8 cellular contexts compared by ENCODE assay signal in genomic region chr7:91263359-91264082, GRCh38. TPM values are rescaled to one million over a fixed set of nuclear protein-coding genes. Genes with fewer than 3 reads are reported as not detected.
DNase-seq lines count a peak whose midpoint lies in the region; ATAC-seq and TF ChIP-seq lines count a peak whose summit lies in the region.

No MANE protein-coding gene starts in this region.

- H3K27ac ChIP-seq in liver (ENCODE audit: low read depth in 1 of 2, low read length in 2 of 2) (peak overlapping the region; percentile 54 to 65), testis (peak overlapping the region; percentile 87 to 96)

- 1% methylated on average over 34 of the region's 34 CpGs for whole genome bisulfite sequencing in liver
- WGBS in testis, 2 donors, result 0 to 1% methylated on average over 34 of the region's 34 CpGs

- POLR2A ChIA-PET in AG04449 (lab: Yijun Ruan, JAX), result no interaction called here

- H3K4me3 ChIP-seq in AG04449 (ENCODE audit: low read depth, low read length) (peak overlapping the region; percentile 75), choroid plexus epithelial cell (ENCODE audit: low read depth, low read length) (peak overlapping the region; percentile 73), liver (ENCODE audit: low read depth in 1 of 3, low read length in 3 of 3) (peak overlapping the region; percentile 57 to 95 (median 62)), testis (peak overlapping the region; percentile 75 to 82)

- DNase-seq in AG04449 (ENCODE audit: low read depth, low spot score), result no peak
- DNase-seq in NOMO-1 treated with DMSO at 0.1 percent for 48 hours (lab: John Stamatoyannopoulos, UW; ENCODE audit: unreplicated experiment), result peak; percentile 48
- no peak for DNase-seq in choroid plexus epithelial cell (ENCODE audit: low read depth)
- peak; percentile 44 for DNase-seq in testis
- no peak for DNase-seq in activated CD4-positive, CD25-positive, alpha-beta regulatory T cell treated with anti-CD3 and anti-CD28 coated beads, Interleukin-2, amount 50 U/mL, for 72 hours

- H3K9ac ChIP-seq in liver (ENCODE audit: low read depth in 1 of 2, low read length in 2 of 2), result peak overlapping the region; percentile 54 to 79

- intact Hi-C loops in testis (cut with DNase I; ENCODE audit: low total_unique reads), result no loop called here

- CTCF ChIA-PET in AG04449 (lab: Yijun Ruan, JAX), result interaction anchor here (1.5 to 4.8 kb wide), 3 partner anchors 13 to 181 kb away, joined by 4 to 32 read pairs (median 8); no protein-coding TSS in a partner anchor

- H3K9me3 ChIP-seq in liver (ENCODE audit: control insufficient read depth in 4 of 4, low read length in 3 of 4), result no peaks in the 10 kb centered on the region
- no peaks in the 10 kb centered on the region for H3K9me3 ChIP-seq in testis

- H3K36me3 ChIP-seq in liver (ENCODE audit: control insufficient read depth in 4 of 4, insufficient read depth in 3 of 4, low read depth in 1 of 4, low read length in 3 of 4), result no peaks in the 10 kb centered on the region
- no peaks in the 10 kb centered on the region for H3K36me3 ChIP-seq in testis (ENCODE audit: low read depth, missing control alignments)

- no peak for TF ChIP-seq RAD21 in liver (IDR thresholded peaks at IDR 0.05)

- H3K27me3 ChIP-seq in liver (ENCODE audit: control insufficient read depth in 4 of 4, insufficient read depth in 4 of 4, low read length in 3 of 4) (peaks cover 0 to 3% (median 0%) of the 10 kb centered on the region in 4 donors), testis (no peaks in the 10 kb centered on the region)

- H3K4me1 ChIP-seq in liver (ENCODE audit: control insufficient read depth in 4 of 4, insufficient read depth in 4 of 4, low read length in 3 of 4), result peaks cover 6 to 25% (median 15%) of the 10 kb centered on the region in 4 donors
- H3K4me1 ChIP-seq in testis, result peaks cover 10% of the 10 kb centered on the region

- TF ChIP-seq CTCF in AG04449 (IDR thresholded peaks at IDR 0.05; ENCODE audit: insufficient read depth, low read length, missing control alignments) (no peak), choroid plexus epithelial cell (conservative IDR thresholded peaks at IDR 0.05; ENCODE audit: low read depth, low read length) (no peak), liver (IDR thresholded peaks at IDR 0.05; ENCODE audit: low read depth, low read length, missing input control) (no peak), testis (IDR thresholded peaks at IDR 0.05) (no peak)

- ATAC-seq in GM19395 (IDR thresholded peaks at IDR 0.05; ENCODE audit: unreplicated experiment), result peak; percentile 0
- ATAC-seq in HG02981 (IDR thresholded peaks at IDR 0.05; ENCODE audit: unreplicated experiment), result no peak

- no peak for TF ChIP-seq POLR2A in testis (IDR thresholded peaks at IDR 0.05)

TF ChIP-seq in liver, 16 proteins besides CTCF, POLR2A, EP300 and RAD21:
- TF ChIP-seq HNF4A (conservative IDR thresholded peaks at IDR 0.05) (no peak), HNF4G (IDR thresholded peaks at IDR 0.05) (no peak), MAX (IDR thresholded peaks at IDR 0.05) (no peak), FOXA2 (IDR thresholded peaks at IDR 0.05) (no peak), FOXA1 (IDR thresholded peaks at IDR 0.05) (no peak), YY1 (IDR thresholded peaks at IDR 0.05) (no peak), TAF1 (conservative IDR thresholded peaks at IDR 0.05) (no peak), ZBTB33 (IDR thresholded peaks at IDR 0.05) (no peak), REST (IDR thresholded peaks at IDR 0.05) (no peak), EGR1 (IDR thresholded peaks at IDR 0.05; ENCODE audit: low read depth in 2 of 2) (no peak), ATF3 (IDR thresholded peaks at IDR 0.05) (no peak), RXRA (IDR thresholded peaks at IDR 0.05) (no peak), SP1 (IDR thresholded peaks at IDR 0.05) (no peak), JUND (IDR thresholded peaks at IDR 0.05) (no peak)

RNA-seq across cellular contexts. Expression of gene FZD1, which starts 0.7 kb away (rescaled TPM):
- total RNA-seq in liver (1 to 10 TPM; 3.5 to 3.8 TPM), testis (1 to 10 TPM; 6.9 to 9.5 TPM)
- polyA plus RNA-seq in liver (1 to 10 TPM in 1 of 2 donors, under 1 TPM in 1; 0.68 to 1.6 TPM), testis (ENCODE audit: insufficient read depth, low read depth, low replicate concordance) (5.9 TPM)

Comparison
In these comparisons a context has a peak if more than half of its experiments do, and no peak if none do; other contexts are left out.
1. DNase-seq: peak in NOMO-1 treated with DMSO at 0.1 percent for 48 hours (single experiment) and testis (single experiment); none in AG04449 (single experiment), choroid plexus epithelial cell (single experiment) and activated CD4-positive, CD25-positive, alpha-beta regulatory T cell treated with anti-CD3 and anti-CD28 coated beads, Interleukin-2, amount 50 U/mL, for 72 hours (single experiment).
2. Peak in every context shown above with its lines, with median percentiles within 50 percentile points of each other: H3K4me3 ChIP-seq.